ENCODE assay signal across 9 cellular contexts in genomic region chrX:115689931-115690330, GRCh38.
DNase-seq lines count a peak whose midpoint lies in the region; ATAC-seq and TF ChIP-seq lines count a peak whose summit lies in the region.
"Had no signal": no experiment of that assay in that cellular context is flagged by ENCODE, and none has a peak within 500 bp of the region (broad histone marks: within the 10 kb centered on the region; RNA-seq: fewer than 3 reads in every experiment).

No MANE protein-coding gene starts in this region.

- no peak for TF ChIP-seq POLR2A in sigmoid colon (IDR thresholded peaks at IDR 0.05)

- H3K4me3 ChIP-seq in ascending aorta (peak overlapping the region in 1 of 2 donors; percentile 41), hepatocyte (no peak overlapping the region), sigmoid colon (no peak overlapping the region)

- TF ChIP-seq EP300 in sigmoid colon (IDR thresholded peaks at IDR 0.05), result no peak

- peak overlapping the region; percentile 59 to 78 for H3K27ac ChIP-seq in ascending aorta
- H3K27ac ChIP-seq in hepatocyte, result peak overlapping the region; percentile 82
- H3K27ac ChIP-seq in sigmoid colon, result peak overlapping the region in 3 of 4 donors; percentile 25 to 76 (median 49)

- no peaks in the 10 kb centered on the region for H3K9me2 ChIP-seq in hepatocyte (replicated peaks; ENCODE audit: insufficient read depth)

- peak overlapping the region; percentile 56 for H2AFZ ChIP-seq in hepatocyte

- intact Hi-C loops in ascending aorta (cut with DNase I) (loop anchor here (5.0 kb wide), 2 partner anchors 363 to 458 kb away; partner anchors contain the start of gene LRCH2), sigmoid colon (cut with DNase I) (loop anchor here (5.0 kb wide), 2 partner anchors 43 to 358 kb away; no protein-coding TSS in a partner anchor)

- H3K4me1 ChIP-seq in ascending aorta (no peaks in the 10 kb centered on the region), hepatocyte (ENCODE audit: insufficient read depth) (no peaks in the 10 kb centered on the region), sigmoid colon (no peaks in the 10 kb centered on the region)
- H3K4me1 ChIP-seq: BE2C had no signal

- H3K9me3 ChIP-seq in ascending aorta (no peaks in the 10 kb centered on the region), hepatocyte (ENCODE audit: low read depth) (no peaks in the 10 kb centered on the region), sigmoid colon (no peaks in the 10 kb centered on the region)
- H3K9me3 ChIP-seq: BE2C had no signal

- TF ChIP-seq CTCF in ascending aorta (IDR thresholded peaks at IDR 0.05) (no peak), hepatocyte (IDR thresholded peaks at IDR 0.05; ENCODE audit: poor library complexity) (no peak), sigmoid colon (IDR thresholded peaks at IDR 0.05) (no peak)

- WGBS in hepatocyte (ENCODE audit: low lambda C conversion rate, missing lambda C conversion rate), result 62% methylated on average over 4 of the region's 4 CpGs
- 74 to 75% methylated on average over 4 of the region's 4 CpGs for WGBS in sigmoid colon, 2 donors

- no peak for ATAC-seq in GM18858 (IDR thresholded peaks at IDR 0.05; ENCODE audit: unreplicated experiment)
- ATAC-seq in HG03442 (IDR thresholded peaks at IDR 0.05; ENCODE audit: unreplicated experiment), result no peak

- H3K36me3 ChIP-seq in ascending aorta, result no peaks in the 10 kb centered on the region
- H3K36me3 ChIP-seq in hepatocyte (replicated peaks; ENCODE audit: insufficient read depth, low read depth), result no peaks in the 10 kb centered on the region
- no peaks in the 10 kb centered on the region for H3K36me3 ChIP-seq in sigmoid colon
- H3K36me3 ChIP-seq: BE2C had no signal

- H3K27me3 ChIP-seq in ascending aorta, result no peaks in the 10 kb centered on the region
- H3K27me3 ChIP-seq in hepatocyte, result no peaks in the 10 kb centered on the region
- H3K27me3 ChIP-seq in sigmoid colon, result no peaks in the 10 kb centered on the region
- H3K27me3 ChIP-seq: BE2C had no signal

- H3K79me2 ChIP-seq in hepatocyte, result no peaks in the 10 kb centered on the region

- H3K4me2 ChIP-seq in hepatocyte, result peak overlapping the region; percentile 30

- DNase-seq in GM04503 (ENCODE audit: low read depth) (peak; percentile 10), ascending aorta (ENCODE audit: low spot score in 2 of 2) (no peak), hepatocyte (ENCODE audit: low spot score) (peak; percentile 9), sigmoid colon (no peak), DMS53 (lab: John Stamatoyannopoulos, UW) (no peak), amniotic stem cell (lab: John Stamatoyannopoulos, UW) (no peak)

- no peaks in the 10 kb centered on the region for H4K20me1 ChIP-seq in hepatocyte (ENCODE audit: insufficient read depth, poor library complexity, severe bottlenecking)

Comparison
In these comparisons a context has a peak if more than half of its experiments do, and no peak if none do; other contexts are left out.
1. DNase-seq: peak in GM04503 (single experiment) and hepatocyte (single experiment); none in ascending aorta (0 of 2), sigmoid colon (single experiment), DMS53 (single experiment) and amniotic stem cell (single experiment).
2. Peak in every context shown above with its lines, with median percentiles within 50 percentile points of each other: H3K27ac ChIP-seq.